ENCODE assay signal across 9 cellular contexts in the genomic region with DNA sequence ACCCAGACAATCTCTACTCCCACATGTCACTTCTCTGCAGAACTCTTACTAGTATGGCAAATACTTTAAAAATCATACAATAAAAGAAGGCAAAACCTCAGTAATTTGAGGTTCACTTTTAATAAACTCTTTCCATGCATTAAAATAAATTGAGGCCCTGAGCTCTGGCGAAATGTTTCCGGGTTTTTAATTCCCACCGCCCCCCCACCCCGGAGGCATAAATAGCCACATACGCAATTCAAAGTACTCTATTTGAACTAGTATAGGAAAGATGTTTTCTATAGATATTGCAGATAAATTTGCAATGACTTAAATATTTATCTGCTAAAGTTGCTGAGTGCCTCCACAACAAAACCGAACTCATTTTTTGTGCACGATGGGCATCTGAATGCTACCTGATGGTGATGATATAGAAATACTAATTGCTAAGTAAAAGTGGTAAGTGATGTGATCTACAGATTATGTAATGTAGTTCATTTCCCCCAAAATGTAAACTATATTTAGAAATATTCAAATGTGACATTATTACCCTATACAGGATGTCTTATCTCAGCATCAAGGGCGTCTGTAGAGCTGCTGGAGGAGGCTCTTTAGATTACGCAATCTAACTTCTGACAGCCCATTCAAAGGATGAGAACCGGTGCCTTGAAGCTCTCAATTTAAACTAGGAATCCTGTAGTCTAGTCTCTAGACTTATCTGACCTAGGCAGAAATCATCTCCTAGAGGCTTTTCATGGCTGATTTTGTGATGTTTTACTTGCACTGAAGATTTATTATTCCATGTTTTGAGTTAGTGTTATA. TPM values are rescaled to one million over a fixed set of nuclear protein-coding genes. Genes with fewer than 3 reads are reported as not detected.
DNase-seq lines count a peak whose midpoint lies in the region; ATAC-seq and TF ChIP-seq lines count a peak whose summit lies in the region.
"Had no signal": no experiment of that assay in that cellular context is flagged by ENCODE, and none has a peak within 500 bp of the region (broad histone marks: within the 10 kb centered on the region; RNA-seq: fewer than 3 reads in every experiment).

No MANE protein-coding gene starts in this region.

- peaks cover 39% of the 10 kb centered on the region for H3K79me2 ChIP-seq in neural progenitor cell (ENCODE audit: low read depth)

- H3F3A ChIP-seq in neural progenitor cell (ENCODE audit: low read depth): peaks cover 45% of the 10 kb centered on the region

- H3K4me1 ChIP-seq in RWPE2 (ENCODE audit: insufficient read depth, poor library complexity, severe bottlenecking): peaks cover 47% of the 10 kb centered on the region
- peaks cover 43 to 46% of the 10 kb centered on the region in 2 donors for H3K4me1 ChIP-seq in duodenal mucosa (ENCODE audit: control insufficient read depth in 1 of 2, insufficient read depth in 2 of 2, low read length in 2 of 2)
- H3K4me1 ChIP-seq in neural progenitor cell: peaks cover 52% of the 10 kb centered on the region

- no peaks in the 10 kb centered on the region for H3K27me3 Mint-ChIP-seq in neural progenitor cell (ENCODE audit: insufficient read depth, low read depth)

- no peak overlapping the region for H2AFZ ChIP-seq in neural progenitor cell (replicated peaks)

- peaks cover 67% of the 10 kb centered on the region for H3K4me1 Mint-ChIP-seq in neural progenitor cell

- H3K9me3 ChIP-seq in RWPE2 (ENCODE audit: severe bottlenecking): no peaks in the 10 kb centered on the region
- no peaks in the 10 kb centered on the region for H3K9me3 ChIP-seq in duodenal mucosa (ENCODE audit: control insufficient read depth in 1 of 2, low read length in 2 of 2)
- no peaks in the 10 kb centered on the region for H3K9me3 ChIP-seq in neural progenitor cell (ENCODE audit: low read depth)
- H3K9me3 ChIP-seq: HAP-1 had no signal

- peaks cover 7% of the 10 kb centered on the region for H3K36me3 Mint-ChIP-seq in neural progenitor cell

- no peak overlapping the region for H3K4me3 ChIP-seq in AG10803 (ENCODE audit: low read length)
- H3K4me3 ChIP-seq in RWPE2 (ENCODE audit: severe bottlenecking): no peak overlapping the region
- H3K4me3 ChIP-seq in duodenal mucosa (ENCODE audit: low read depth in 1 of 2, low read length in 2 of 2): peak overlapping the region in 1 of 2 donors; percentile 55
- H3K4me3 ChIP-seq in neural progenitor cell: no peak overlapping the region
- H3K4me3 ChIP-seq: HAP-1 had no signal

- H3K27ac Mint-ChIP-seq in neural progenitor cell: peak overlapping the region; percentile 9

- H3K4me3 Mint-ChIP-seq in neural progenitor cell: peak overlapping the region; percentile 79

- peak; percentile 55 for DNase-seq in AG10803 (ENCODE audit: low read depth)
- DNase-seq in RWPE2 (ENCODE audit: low spot score): no peak
- no peak for DNase-seq in neural progenitor cell (ENCODE audit: low spot score)
- DNase-seq in T1000 (lab: John Stamatoyannopoulos, UW): no peak

- H3K9me3 Mint-ChIP-seq in neural progenitor cell: no peaks in the 10 kb centered on the region

- H3K4me2 ChIP-seq in neural progenitor cell: peak overlapping the region; percentile 68

- peak overlapping the region; percentile 22 to 99 for H3K9ac ChIP-seq in duodenal mucosa (ENCODE audit: low read depth in 1 of 2, low read length in 2 of 2)
- H3K9ac ChIP-seq in neural progenitor cell: no peak overlapping the region

- H3K27ac ChIP-seq in RWPE2 (ENCODE audit: poor library complexity, severe bottlenecking) (peak overlapping the region; percentile 98), duodenal mucosa (ENCODE audit: low read depth, low read length) (peak overlapping the region; percentile 95), neural progenitor cell (no peak overlapping the region)

- H4K20me1 ChIP-seq in neural progenitor cell (ENCODE audit: low read depth): peaks cover 39% of the 10 kb centered on the region

- ATAC-seq in GM21737 (IDR thresholded peaks at IDR 0.05; ENCODE audit: unreplicated experiment) (peak; percentile 26), RWPE2 (ENCODE audit: low read depth) (no peak), GM18511 (IDR thresholded peaks at IDR 0.05; ENCODE audit: unreplicated experiment) (no peak), GM19324 (IDR thresholded peaks at IDR 0.05; ENCODE audit: low FRiP score, unreplicated experiment) (no peak)

- TF ChIP-seq CTCF in AG10803 (conservative IDR thresholded peaks at IDR 0.05; ENCODE audit: low read length) (no peak), RWPE2 (IDR thresholded peaks at IDR 0.05; ENCODE audit: poor library complexity, severe bottlenecking) (no peak), neural progenitor cell (IDR thresholded peaks at IDR 0.05) (no peak)

- no peaks in the 10 kb centered on the region for H3K27me3 ChIP-seq in RWPE2 (ENCODE audit: insufficient read depth, poor library complexity, severe bottlenecking)
- H3K27me3 ChIP-seq in duodenal mucosa (ENCODE audit: control insufficient read depth in 1 of 2, insufficient read depth in 2 of 2, low read length in 2 of 2): no peaks in the 10 kb centered on the region
- H3K27me3 ChIP-seq in neural progenitor cell: no peaks in the 10 kb centered on the region

- peaks cover 47% of the 10 kb centered on the region for H3K36me3 ChIP-seq in RWPE2 (ENCODE audit: low read depth)
- peaks cover 11 to 17% of the 10 kb centered on the region in 2 donors for H3K36me3 ChIP-seq in duodenal mucosa (ENCODE audit: control insufficient read depth in 1 of 2, insufficient read depth in 2 of 2, low read length in 2 of 2)
- H3K36me3 ChIP-seq in neural progenitor cell: peaks cover 4% of the 10 kb centered on the region

RNA-seq across cellular contexts. Expression of a gene that starts 8.6 kb away (rescaled TPM):
- 21.2 and 22.9 TPM in 2 replicates for total RNA-seq in neural progenitor cell (ENCODE audit: low replicate concordance)
